Comparison of ENCODE assay signal across 19 cellular contexts in genomic region chr2:174571669-174572323, GRCh38. TPM values are rescaled to one million over a fixed set of nuclear protein-coding genes. Genes with fewer than 3 reads are reported as not detected.
A peak's percentile ranks its signal among the peaks of the same experiment; 100 is the strongest.
DNase-seq lines count a peak whose midpoint lies in the region; ATAC-seq and TF ChIP-seq lines count a peak whose summit lies in the region.
"Had no signal": no experiment of that assay in that cellular context is flagged by ENCODE, and none has a peak within 500 bp of the region (broad histone marks: within the 10 kb centered on the region; RNA-seq: fewer than 3 reads in every experiment).

No MANE protein-coding gene starts in this region.

- no peak for DNase-seq in activated naive CD4-positive, alpha-beta T cell treated with anti-CD3 and anti-CD28 coated beads for 36 hours
- DNase-seq in activated naive CD4-positive, alpha-beta T cell treated with anti-CD3 and anti-CD28 coated beads, Interleukin-2, amount 50 U/mL, for 16 hours = no peak
- DNase-seq in activated T-helper 2 cell treated with anti-CD3 and anti-CD28 coated beads, Interferon-gamma antibody, Interleukin-2, Interleukin-4, amounts not matched to agents 10 μg/mL and 5 μg/mL and 100 μg/mL, durations not matched to agents 14 hours and 24 hours and 36 hours (ENCODE audit: low spot score) = no peak
- DNase-seq in naive thymus-derived CD4-positive, alpha-beta T cell = no peak
- DNase-seq in dermis blood vessel endothelial cell (no peak), GM23338 (ENCODE audit: low spot score) (no peak), hippocampal formation (lab: John Stamatoyannopoulos, UW) (no peak), NCI-H446 (lab: John Stamatoyannopoulos, UW) (no peak)
- DNase-seq: ACHN; activated effector memory CD4-positive, alpha-beta T cell treated with Interleukin-2 at 50 U/mL for 16 hours; DMS79; GOT3; kidney glomerular epithelial cell; NCI-H187 treated with DMSO at 0.1 percent for 48 hours; RPMI8226; spleen; transverse colon had no signal

- H2AFZ ChIP-seq in GM23338 = no peak overlapping the region
- H2AFZ ChIP-seq: hepatocyte, neural progenitor cell had no signal

- H3K36me3 ChIP-seq in naive thymus-derived CD4-positive, alpha-beta T cell (ENCODE audit: control insufficient read depth in 2 of 3, insufficient read depth in 3 of 3, low read length in 3 of 3) = peaks cover 56 to 92% (median 71%) of the 10 kb centered on the region in 3 experiments
- H3K36me3 ChIP-seq in GM23338 (ENCODE audit: insufficient read depth) = no peaks in the 10 kb centered on the region
- H3K36me3 ChIP-seq: neural progenitor cell had no signal

- H3K4me3 ChIP-seq in naive thymus-derived CD4-positive, alpha-beta T cell (ENCODE audit: low read length) = no peak overlapping the region
- no peak overlapping the region for H3K4me3 ChIP-seq in GM23338
- H3K4me3 ChIP-seq: hepatocyte, neural progenitor cell, spleen, transverse colon had no signal

- H3K4me3 Mint-ChIP-seq in activated naive CD4-positive, alpha-beta T cell treated with anti-CD3 and anti-CD28 coated beads for 36 hours = no peak overlapping the region
- no peak overlapping the region for H3K4me3 Mint-ChIP-seq in activated T-helper 2 cell treated with anti-CD3 and anti-CD28 coated beads, Interferon-gamma antibody, Interleukin-2, Interleukin-4, amounts not matched to agents 10 μg/mL and 5 μg/mL and 100 μg/mL, durations not matched to agents 14 hours and 24 hours and 36 hours (ENCODE audit: low read depth)
- H3K4me3 Mint-ChIP-seq in naive thymus-derived CD4-positive, alpha-beta T cell = peak overlapping the region in 1 of 10 donors; percentile 45
- no peak overlapping the region for H3K4me3 Mint-ChIP-seq in GM23338
- H3K4me3 Mint-ChIP-seq: neural progenitor cell had no signal

- no peaks in the 10 kb centered on the region for H3K9me2 ChIP-seq in GM23338 (ENCODE audit: insufficient read depth)

- peaks cover 65% of the 10 kb centered on the region for H3K36me3 Mint-ChIP-seq in activated naive CD4-positive, alpha-beta T cell treated with anti-CD3 and anti-CD28 coated beads for 36 hours (ENCODE audit: low read depth)
- H3K36me3 Mint-ChIP-seq in activated T-helper 2 cell treated with anti-CD3 and anti-CD28 coated beads, Interferon-gamma antibody, Interleukin-2, Interleukin-4, amounts not matched to agents 10 μg/mL and 5 μg/mL and 100 μg/mL, durations not matched to agents 14 hours and 24 hours and 36 hours (ENCODE audit: low read depth) = peaks cover 93% of the 10 kb centered on the region
- peaks cover 8 to 58% (median 50%) of the 10 kb centered on the region in 5 donors for H3K36me3 Mint-ChIP-seq in naive thymus-derived CD4-positive, alpha-beta T cell
- peaks cover 6% of the 10 kb centered on the region; the same call in 2 of the 3 replicates for H3K36me3 Mint-ChIP-seq in GM23338 (ENCODE audit: low read depth)

- H3K4me1 ChIP-seq in naive thymus-derived CD4-positive, alpha-beta T cell (ENCODE audit: control insufficient read depth in 2 of 2, insufficient read depth in 2 of 2, low read length in 2 of 2) = peaks cover 15 to 23% of the 10 kb centered on the region in 2 donors
- no peaks in the 10 kb centered on the region for H3K4me1 ChIP-seq in GM23338 (ENCODE audit: insufficient read depth)
- H3K4me1 ChIP-seq: neural progenitor cell had no signal

- H3K79me2 ChIP-seq in GM23338 (replicated peaks; ENCODE audit: insufficient read depth) = no peaks in the 10 kb centered on the region
- H3K79me2 ChIP-seq: hepatocyte had no signal

- H3K9me3 ChIP-seq in naive thymus-derived CD4-positive, alpha-beta T cell (ENCODE audit: control insufficient read depth in 2 of 3, low read length in 3 of 3) = no peaks in the 10 kb centered on the region
- H3K9me3 ChIP-seq: spleen, transverse colon had no signal

- TF ChIP-seq CTCF in GM23338 (conservative IDR thresholded peaks at IDR 0.05; ENCODE audit: low read depth in 2 of 2) = no peak

- H3K4me2 ChIP-seq in GM23338 = no peak overlapping the region
- H3K4me2 ChIP-seq: hepatocyte, neural progenitor cell had no signal

- no peaks in the 10 kb centered on the region for H3K27me3 Mint-ChIP-seq in activated naive CD4-positive, alpha-beta T cell treated with anti-CD3 and anti-CD28 coated beads for 36 hours (ENCODE audit: low read depth)
- no peaks in the 10 kb centered on the region for H3K27me3 Mint-ChIP-seq in activated T-helper 2 cell treated with anti-CD3 and anti-CD28 coated beads, Interferon-gamma antibody, Interleukin-2, Interleukin-4, amounts not matched to agents 10 μg/mL and 5 μg/mL and 100 μg/mL, durations not matched to agents 14 hours and 24 hours and 36 hours (ENCODE audit: low read depth)
- no peaks in the 10 kb centered on the region for H3K27me3 Mint-ChIP-seq in naive thymus-derived CD4-positive, alpha-beta T cell
- H3K27me3 Mint-ChIP-seq in GM23338 (ENCODE audit: insufficient read depth, low read depth, poor library complexity) = peaks cover 5% of the 10 kb centered on the region

- ATAC-seq in naive thymus-derived CD4-positive, alpha-beta T cell = no peak
- ATAC-seq in GM23338 = no peak

- no peaks in the 10 kb centered on the region for H3F3A ChIP-seq in GM23338 (replicated peaks; ENCODE audit: low read depth)

- POLR2A ChIA-PET in naive thymus-derived CD4-positive, alpha-beta T cell (lab: Charles Lee) = interaction anchor here (0.6 to 1.5 kb wide), 7 partner anchors 9 to 118 kb away, joined by 3 to 4 read pairs (median 3); no protein-coding TSS in a partner anchor

- H3K4me1 Mint-ChIP-seq in activated naive CD4-positive, alpha-beta T cell treated with anti-CD3 and anti-CD28 coated beads for 36 hours (ENCODE audit: low read depth) = peaks cover 81% of the 10 kb centered on the region
- H3K4me1 Mint-ChIP-seq in activated T-helper 2 cell treated with anti-CD3 and anti-CD28 coated beads, Interferon-gamma antibody, Interleukin-2, Interleukin-4, amounts not matched to agents 10 μg/mL and 5 μg/mL and 100 μg/mL, durations not matched to agents 14 hours and 24 hours and 36 hours (ENCODE audit: low read depth) = peaks cover 58% of the 10 kb centered on the region
- H3K4me1 Mint-ChIP-seq in naive thymus-derived CD4-positive, alpha-beta T cell = peaks cover 39 to 72% (median 64%) of the 10 kb centered on the region in 7 donors
- H3K4me1 Mint-ChIP-seq in GM23338 = 0 out of 3 replicates have a peak, but pooled peaks cover 3% of the 10 kb centered on the region
- H3K4me1 Mint-ChIP-seq: neural progenitor cell had no signal

- H3K27me3 ChIP-seq in naive thymus-derived CD4-positive, alpha-beta T cell (ENCODE audit: control insufficient read depth in 2 of 2, insufficient read depth in 2 of 2, low read length in 2 of 2) = no peaks in the 10 kb centered on the region
- no peaks in the 10 kb centered on the region for H3K27me3 ChIP-seq in GM23338 (ENCODE audit: insufficient read depth)
- H3K27me3 ChIP-seq: hepatocyte, neural progenitor cell, spleen, transverse colon had no signal

- no peaks in the 10 kb centered on the region for H4K20me1 ChIP-seq in GM23338 (replicated peaks; ENCODE audit: insufficient read depth)

- no peaks in the 10 kb centered on the region for H3K9me3 Mint-ChIP-seq in activated naive CD4-positive, alpha-beta T cell treated with anti-CD3 and anti-CD28 coated beads for 36 hours
- no peaks in the 10 kb centered on the region for H3K9me3 Mint-ChIP-seq in activated T-helper 2 cell treated with anti-CD3 and anti-CD28 coated beads, Interferon-gamma antibody, Interleukin-2, Interleukin-4, amounts not matched to agents 10 μg/mL and 5 μg/mL and 100 μg/mL, durations not matched to agents 14 hours and 24 hours and 36 hours
- peaks cover 0 to 2% (median 0%) of the 10 kb centered on the region in 11 donors for H3K9me3 Mint-ChIP-seq in naive thymus-derived CD4-positive, alpha-beta T cell
- no peaks in the 10 kb centered on the region for H3K9me3 Mint-ChIP-seq in GM23338
- H3K9me3 Mint-ChIP-seq: neural progenitor cell had no signal

- CTCF ChIA-PET in activated naive CD4-positive, alpha-beta T cell treated with anti-CD3 and anti-CD28 coated beads for 36 hours (lab: Charles Lee) = interaction anchor here (8.9 to 16.3 kb wide), 2 partner anchors 27 to 115 kb away, joined by 114 to 224 read pairs; partner anchors contain the start of gene WIPF1
- CTCF ChIA-PET in naive thymus-derived CD4-positive, alpha-beta T cell (lab: Charles Lee) = interaction anchor here (0.6 to 1.3 kb wide), 3 partner anchors 17 to 110 kb away, joined by 3 to 4 read pairs (median 3); no protein-coding TSS in a partner anchor

- H3K27ac ChIP-seq in naive thymus-derived CD4-positive, alpha-beta T cell (ENCODE audit: low read depth, low read length) = no peak overlapping the region
- H3K27ac ChIP-seq in GM23338 (ENCODE audit: low read depth) = no peak overlapping the region
- H3K27ac ChIP-seq: hepatocyte, neural progenitor cell, transverse colon had no signal

- peak overlapping the region; percentile 84 for H3K27ac Mint-ChIP-seq in activated naive CD4-positive, alpha-beta T cell treated with anti-CD3 and anti-CD28 coated beads for 36 hours
- H3K27ac Mint-ChIP-seq in activated T-helper 2 cell treated with anti-CD3 and anti-CD28 coated beads, Interferon-gamma antibody, Interleukin-2, Interleukin-4, amounts not matched to agents 10 μg/mL and 5 μg/mL and 100 μg/mL, durations not matched to agents 14 hours and 24 hours and 36 hours = peak overlapping the region; percentile 39
- H3K27ac Mint-ChIP-seq in naive thymus-derived CD4-positive, alpha-beta T cell = peak overlapping the region in 7 of 9 donors; percentile 47 to 86 (median 76)
- H3K27ac Mint-ChIP-seq in GM23338 = no peak overlapping the region
- H3K27ac Mint-ChIP-seq: neural progenitor cell had no signal

- intact Hi-C loops in activated naive CD4-positive, alpha-beta T cell treated with anti-CD3 and anti-CD28 coated beads for 36 hours (cut with micrococcal nuclease) = no loop called here
- intact Hi-C loops in activated T-helper 2 cell treated with anti-CD3 and anti-CD28 coated beads, Interferon-gamma antibody, Interleukin-2, Interleukin-4, amounts not matched to agents 10 μg/mL and 5 μg/mL and 100 μg/mL, durations not matched to agents 14 hours and 24 hours and 36 hours (cut with micrococcal nuclease) = loop anchor here (1.0 to 10.0 kb wide), 2 partner anchors 25 to 63 kb away; no protein-coding TSS in a partner anchor
- intact Hi-C loops in naive thymus-derived CD4-positive, alpha-beta T cell (cut with micrococcal nuclease) = no loop called here

TF ChIP-seq in GM23338, 12 proteins besides CTCF, POLR2A, EP300 and RAD21 (continues in another document):
- TF ChIP-seq JUNB (IDR thresholded peaks at IDR 0.05; ENCODE audit: unreplicated experiment) = no peak
- no peak for TF ChIP-seq EZH2phosphoT487 (IDR thresholded peaks at IDR 0.05; ENCODE audit: unreplicated experiment)
- TF ChIP-seq ZNF331 (CRISPR knock-in tag; IDR thresholded peaks at IDR 0.05; ENCODE audit: low read depth) = no peak

RNA-seq across cellular contexts. Expression of gene WIPF1, which starts 25.8 kb away (rescaled TPM):
- total RNA-seq in activated naive CD4-positive, alpha-beta T cell treated with anti-CD3 and anti-CD28 coated beads for 36 hours = 100 to 1,000 TPM; 167 TPM
- total RNA-seq in activated T-helper 2 cell treated with anti-CD3 and anti-CD28 coated beads, Interferon-gamma antibody, Interleukin-2, Interleukin-4, amounts not matched to agents 10 μg/mL and 5 μg/mL and 100 μg/mL, durations not matched to agents 14 hours and 24 hours and 36 hours = 281 and 287 TPM in 2 replicates
- 100 to 1,000 TPM; 272 to 514 (median 397) TPM for total RNA-seq in naive thymus-derived CD4-positive, alpha-beta T cell
- polyA plus RNA-seq in naive thymus-derived CD4-positive, alpha-beta T cell = 100 to 1,000 TPM in 1 of 2 donors, 10 to 100 TPM in 1; 92.3 to 103 TPM
- 13.5 and 14.1 TPM in 2 replicates for total RNA-seq in dermis blood vessel endothelial cell
- 3.8 and 6.0 TPM in 2 replicates for total RNA-seq in GM23338 (2014; rRNA removed; shearing (Covaris generic))
- 3.0 and 4.8 TPM in 2 replicates for polyA plus RNA-seq in GM23338 (2016; fragmentation: Nextera tagmentation; extraction: Ambion mirVana)

Comparison
In these comparisons a context has a peak if more than half of its experiments do, and no peak if none do; other contexts are left out.
1. RNA of gene WIPF1, which starts 25.8 kb away (total RNA-seq): 272 to 514 TPM in naive thymus-derived CD4-positive, alpha-beta T cell, 281 to 287 TPM in activated T-helper 2 cell treated with anti-CD3 and anti-CD28 coated beads, Interferon-gamma antibody, Interleukin-2, Interleukin-4, amounts not matched to agents 10 μg/mL and 5 μg/mL and 100 μg/mL, durations not matched to agents 14 hours and 24 hours and 36 hours and 167 TPM in activated naive CD4-positive, alpha-beta T cell treated with anti-CD3 and anti-CD28 coated beads for 36 hours; 13.5 to 14.1 TPM in dermis blood vessel endothelial cell and 3.8 to 6.0 TPM in GM23338; every median in the first group is over 10 times any median in the second.